21 cellular contexts compared by ENCODE assay signal in the genomic region with DNA sequence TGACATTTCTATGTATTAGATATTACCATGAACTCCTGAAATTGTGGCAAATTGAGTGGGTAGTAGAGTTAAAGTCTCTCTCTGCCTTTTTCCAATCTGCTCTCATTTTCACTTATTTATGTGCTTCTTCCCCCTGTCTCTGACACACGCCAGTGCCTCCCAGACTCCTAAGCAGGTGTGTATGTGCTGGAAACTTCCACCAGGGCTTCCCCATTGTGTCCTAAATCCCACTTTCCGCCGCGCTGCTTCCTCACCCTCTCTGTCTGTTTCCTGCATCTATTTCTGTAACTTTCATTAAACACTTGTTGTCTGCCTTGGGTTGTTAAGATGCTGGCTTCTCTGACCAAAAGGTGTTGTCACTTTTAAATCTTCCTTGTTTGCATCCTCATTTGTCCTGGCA.
A peak's percentile ranks its signal among the peaks of the same experiment; 100 is the strongest.
DNase-seq lines count a peak whose midpoint lies in the region; ATAC-seq and TF ChIP-seq lines count a peak whose summit lies in the region.
"Had no signal": no experiment of that assay in that cellular context is flagged by ENCODE, and none has a peak within 500 bp of the region (broad histone marks: within the 10 kb centered on the region; RNA-seq: fewer than 3 reads in every experiment).

No MANE protein-coding gene starts in this region.

- POLR2A ChIA-PET in CD4-positive, alpha-beta memory T cell (lab: Charles Lee; ENCODE audit: partially characterized antibody), result no interaction called here
- POLR2A ChIA-PET in PC-9 (lab: Charles Lee; ENCODE audit: unreplicated experiment) (no interaction called here), GM10248 (lab: Yijun Ruan, JAX) (no interaction called here)

- H3F3A ChIP-seq in PC-9 (ENCODE audit: insufficient read depth, low read depth), result no peaks in the 10 kb centered on the region

- intact Hi-C loops in heart right ventricle (cut with DNase I), result loop anchor here in 1 of 10 donors (5.0 kb wide), 1 partner anchor 146 kb away; no protein-coding TSS in a partner anchor
- intact Hi-C loops in left ventricle myocardium superior (cut with micrococcal nuclease), result no loop called here
- intact Hi-C loops in CD4-positive, alpha-beta memory T cell (cut with micrococcal nuclease), result no loop called here
- intact Hi-C loops in PC-9 (cut with micrococcal nuclease; ENCODE audit: unreplicated experiment), result no loop called here

- peaks cover 0 to 51% (median 25%) of the 10 kb centered on the region in 9 donors for H3K4me1 ChIP-seq in heart right ventricle
- H3K4me1 ChIP-seq in CD4-positive, alpha-beta memory T cell (ENCODE audit: insufficient read depth, low read length), result no peaks in the 10 kb centered on the region
- 0 out of 2 replicates have a peak, but pooled peaks cover 4% of the 10 kb centered on the region for H3K4me1 ChIP-seq in PC-9 (replicated peaks; ENCODE audit: insufficient read depth)
- H3K4me1 ChIP-seq: SJCRH30 had no signal

- H3K9me2 ChIP-seq in PC-9 (ENCODE audit: insufficient read depth), result no peaks in the 10 kb centered on the region

- DNase-seq in heart right ventricle (no peak), left ventricle myocardium superior (no peak), mesothelial cell of epicardium (ENCODE audit: low spot score in 2 of 2, unreplicated experiment in 2 of 2) (no peak), type B pancreatic cell (ENCODE audit: extremely low spot score, unreplicated experiment) (no peak), PC-9 (no peak), GM10248 (ENCODE audit: extremely low spot score) (no peak)
- no peak for DNase-seq in CD4-positive, alpha-beta memory T cell
- DNase-seq: ACHN; activated gamma-delta T cell treated with Interleukin-2 at 50 U/mL for 16 hours; activated naive CD8-positive, alpha-beta T cell treated with anti-CD3 and anti-CD28 coated beads, Interleukin-2, amount 50 U/mL, for 24 hours; effector CD8-positive, alpha-beta T cell; HFFc6; NCI-H2107; Peyer's patch; stimulated activated CD4-positive, alpha-beta T cell treated with anti-CD3 and anti-CD28 coated beads, Interleukin-2, amount 100 ng/mL, for 48 hours had no signal

- CTCF ChIA-PET in CD4-positive, alpha-beta memory T cell (lab: Charles Lee; ENCODE audit: partially characterized antibody), result no interaction called here
- CTCF ChIA-PET in PC-9 (lab: Charles Lee) (no interaction called here), GM10248 (lab: Yijun Ruan, JAX) (no interaction called here)

- H3K4me2 ChIP-seq in PC-9, result no peak overlapping the region
- H3K4me2 ChIP-seq: BLaER1 had no signal

- H3K4me3 ChIP-seq in heart right ventricle (peak overlapping the region in 2 of 10 donors; percentile 17), PC-9 (no peak overlapping the region)
- H3K4me3 ChIP-seq in CD4-positive, alpha-beta memory T cell (ENCODE audit: low read length in 2 of 2), result no peak overlapping the region
- H3K4me3 ChIP-seq: BLaER1, MG63, Peyer's patch, SJCRH30 had no signal

- H3K27ac ChIP-seq in heart right ventricle, result peak overlapping the region in 7 of 10 donors; percentile 11 to 80 (median 46)
- H3K27ac ChIP-seq in VCaP, result peak overlapping the region; percentile 96
- H3K27ac ChIP-seq in CD4-positive, alpha-beta memory T cell (ENCODE audit: low read depth, low read length), result no peak overlapping the region
- no peak overlapping the region for H3K27ac ChIP-seq in PC-9
- H3K27ac ChIP-seq: BLaER1, neutrophil, Peyer's patch, SJCRH30 had no signal

- no peaks in the 10 kb centered on the region for H3K79me2 ChIP-seq in PC-9 (ENCODE audit: low read depth)

- no peaks in the 10 kb centered on the region for H3K27me3 ChIP-seq in heart right ventricle
- no peaks in the 10 kb centered on the region for H3K27me3 ChIP-seq in CD4-positive, alpha-beta memory T cell (ENCODE audit: insufficient read depth, low read length)
- no peaks in the 10 kb centered on the region for H3K27me3 ChIP-seq in PC-9 (ENCODE audit: insufficient read depth, low read depth)
- H3K27me3 ChIP-seq: BLaER1, MG63, neutrophil, Peyer's patch, SJCRH30 had no signal

- BruUV-seq in PC-9 (replicated peaks; lab: Mats Ljungman, UMichigan), result no TSS peak

- TF ChIP-seq CTCF in heart right ventricle (IDR thresholded peaks at IDR 0.05), result no peak
- no peak for TF ChIP-seq CTCF in VCaP (conservative IDR thresholded peaks at IDR 0.05)
- no peak for TF ChIP-seq CTCF in mesothelial cell of epicardium (IDR thresholded peaks at IDR 0.05; ENCODE audit: unreplicated experiment)
- no peak for TF ChIP-seq CTCF in type B pancreatic cell (conservative IDR thresholded peaks at IDR 0.05)
- no peak for TF ChIP-seq CTCF in PC-9 (conservative IDR thresholded peaks at IDR 0.05)
- TF ChIP-seq CTCF in GM10248 (IDR thresholded peaks at IDR 0.05; ENCODE audit: control extremely low read depth, extremely low read depth, low read depth, missing control alignments), result no peak

- H3K27ac Mint-ChIP-seq in mesothelial cell of epicardium (peak overlapping the region; percentile 62), type B pancreatic cell (no peak overlapping the region)
- no peak overlapping the region for H3K27ac Mint-ChIP-seq in CD4-positive, alpha-beta memory T cell
- H3K27ac Mint-ChIP-seq: activated naive CD8-positive, alpha-beta T cell treated with anti-CD3 and anti-CD28 coated beads, Interleukin-2, amount 50 U/mL, for 24 hours; HFFc6; stimulated activated effector memory CD8-positive, alpha-beta T cell treated with anti-CD3 and anti-CD28 coated beads, Interleukin-12 subunit alpha, Interleukin-12 subunit beta, amount 100 ng/mL, for 72 hours had no signal

- H3K27me3 Mint-ChIP-seq in mesothelial cell of epicardium (ENCODE audit: low read depth) (no peaks in the 10 kb centered on the region), type B pancreatic cell (no peaks in the 10 kb centered on the region)
- no peaks in the 10 kb centered on the region for H3K27me3 Mint-ChIP-seq in CD4-positive, alpha-beta memory T cell
- H3K27me3 Mint-ChIP-seq: activated naive CD8-positive, alpha-beta T cell treated with anti-CD3 and anti-CD28 coated beads, Interleukin-2, amount 50 U/mL, for 24 hours had no signal

- H3K4me1 Mint-ChIP-seq in mesothelial cell of epicardium (peaks cover 56% of the 10 kb centered on the region), type B pancreatic cell (ENCODE audit: unreplicated experiment) (peaks cover 32% of the 10 kb centered on the region)
- H3K4me1 Mint-ChIP-seq in CD4-positive, alpha-beta memory T cell, result no peaks in the 10 kb centered on the region
- H3K4me1 Mint-ChIP-seq: activated naive CD8-positive, alpha-beta T cell treated with anti-CD3 and anti-CD28 coated beads, Interleukin-2, amount 50 U/mL, for 24 hours; stimulated activated effector memory CD8-positive, alpha-beta T cell treated with anti-CD3 and anti-CD28 coated beads, Interleukin-12 subunit alpha, Interleukin-12 subunit beta, amount 100 ng/mL, for 72 hours had no signal

- H3K9me3 ChIP-seq in heart right ventricle, result no peaks in the 10 kb centered on the region
- no peaks in the 10 kb centered on the region for H3K9me3 ChIP-seq in CD4-positive, alpha-beta memory T cell (ENCODE audit: control insufficient read depth in 1 of 2, low read length in 2 of 2)
- H3K9me3 ChIP-seq in PC-9 (ENCODE audit: insufficient read depth, low read depth), result no peaks in the 10 kb centered on the region
- H3K9me3 ChIP-seq: BLaER1, MG63, neutrophil, Peyer's patch, SJCRH30 had no signal

- H3K9me3 Mint-ChIP-seq in mesothelial cell of epicardium (peaks cover 12% of the 10 kb centered on the region), type B pancreatic cell (peaks cover 12% of the 10 kb centered on the region)
- H3K9me3 Mint-ChIP-seq in CD4-positive, alpha-beta memory T cell, result peaks cover 2 to 17% (median 6%) of the 10 kb centered on the region in 8 donors

- H3K36me3 ChIP-seq in heart right ventricle (no peaks in the 10 kb centered on the region), PC-9 (ENCODE audit: low read depth) (no peaks in the 10 kb centered on the region)
- H3K36me3 ChIP-seq in CD4-positive, alpha-beta memory T cell (ENCODE audit: insufficient read depth, low read length), result no peaks in the 10 kb centered on the region
- H3K36me3 ChIP-seq: BLaER1, MG63, neutrophil, Peyer's patch, SJCRH30 had no signal

- WGBS in heart right ventricle, 2 donors, result 51 to 66% methylated on average over 4 of the region's 4 CpGs

- H3K4me3 Mint-ChIP-seq in mesothelial cell of epicardium (no peak overlapping the region), type B pancreatic cell (peak overlapping the region; percentile 4)
- H3K4me3 Mint-ChIP-seq in CD4-positive, alpha-beta memory T cell, result no peak overlapping the region
- H3K4me3 Mint-ChIP-seq: activated naive CD8-positive, alpha-beta T cell treated with anti-CD3 and anti-CD28 coated beads, Interleukin-2, amount 50 U/mL, for 24 hours; HFFc6; stimulated activated effector memory CD8-positive, alpha-beta T cell treated with anti-CD3 and anti-CD28 coated beads, Interleukin-12 subunit alpha, Interleukin-12 subunit beta, amount 100 ng/mL, for 72 hours had no signal

- H3K36me3 Mint-ChIP-seq in mesothelial cell of epicardium (peaks cover 4% of the 10 kb centered on the region), type B pancreatic cell (peaks cover 4% of the 10 kb centered on the region)
- H3K36me3 Mint-ChIP-seq in CD4-positive, alpha-beta memory T cell, result no peaks in the 10 kb centered on the region
- H3K36me3 Mint-ChIP-seq: stimulated activated effector memory CD8-positive, alpha-beta T cell treated with anti-CD3 and anti-CD28 coated beads, Interleukin-12 subunit alpha, Interleukin-12 subunit beta, amount 100 ng/mL, for 72 hours had no signal

- no peaks in the 10 kb centered on the region for H4K20me1 ChIP-seq in PC-9 (ENCODE audit: insufficient read depth)
- H4K20me1 ChIP-seq: BLaER1 had no signal

- peak in 3 of 8 donors; percentile 25 to 48 (median 47) for ATAC-seq in heart right ventricle
- no peak for ATAC-seq in left ventricle myocardium superior
- ATAC-seq: activated naive CD8-positive, alpha-beta T cell treated with anti-CD3 and anti-CD28 coated beads, Interleukin-2, amount 50 U/mL, for 24 hours; stimulated activated effector memory CD8-positive, alpha-beta T cell treated with anti-CD3 and anti-CD28 coated beads, Interleukin-12 subunit alpha, Interleukin-12 subunit beta, amount 100 ng/mL, for 72 hours had no signal

- H2AFZ ChIP-seq in PC-9, result no peak overlapping the region

Comparison
In these comparisons a context has a peak if more than half of its experiments do, and no peak if none do; other contexts are left out.
1. H3K27ac ChIP-seq: peak in heart right ventricle (7 of 10) and VCaP (single experiment); none in CD4-positive, alpha-beta memory T cell (single experiment) and PC-9 (single experiment).